In genomic region chr14:103508930-103509329, GRCh38 we compare ENCODE assay signal across 10 cellular contexts.
"Had no signal": no experiment of that assay in that cellular context is flagged by ENCODE, and none has a peak within 500 bp of the region (broad histone marks: within the 10 kb centered on the region; RNA-seq: fewer than 3 reads in every experiment).

No MANE protein-coding gene starts in this region.

- H3K27ac Mint-ChIP-seq: nephron had no signal

- H3K27ac ChIP-seq: body of pancreas, esophagus muscularis mucosa, tibial artery had no signal

- DNase-seq: activated naive CD4-positive, alpha-beta T cell treated with Interleukin-2 at 50 U/mL for 16 hours; body of pancreas; cerebellar nuclear complex; foreskin fibroblast; glutamatergic neuron; SIG-M5; stimulated activated CD4-positive, alpha-beta T cell treated with anti-CD3 and anti-CD28 coated beads, Interleukin-4, amount 100 ng/mL, for 4 hours had no signal

- H3K4me3 ChIP-seq: body of pancreas, esophagus muscularis mucosa, tibial artery had no signal

- ATAC-seq: body of pancreas had no signal

- H3K27me3 ChIP-seq: body of pancreas, esophagus muscularis mucosa, tibial artery had no signal

- H3K9me3 Mint-ChIP-seq: nephron had no signal

- H3K4me3 Mint-ChIP-seq: nephron had no signal

- H3K9me3 ChIP-seq: body of pancreas, esophagus muscularis mucosa, tibial artery had no signal
